8 cellular contexts compared by ENCODE assay signal in genomic region chr5:154610321-154611154, GRCh38.
DNase-seq lines count a peak whose midpoint lies in the region; ATAC-seq and TF ChIP-seq lines count a peak whose summit lies in the region.

No MANE protein-coding gene starts in this region.

- ATAC-seq in DND-41 (ENCODE audit: insufficient read depth, low read depth) (0 out of 3 replicates have a peak, but pooled peaks have one; percentile 58), GM21515 (IDR thresholded peaks at IDR 0.05; ENCODE audit: unreplicated experiment) (peak; percentile 94), Panc1 (peak; percentile 97)

- 2% methylated on average over 50 of the region's 50 CpGs for WGBS in HUES64

- no peak overlapping the region for H3K4me2 ChIP-seq in DND-41 (ENCODE audit: insufficient read depth, low read length)

- intact Hi-C loops in Panc1 (cut with micrococcal nuclease; ENCODE audit: unreplicated experiment), result loop anchor here (1.0 kb wide), 2 partner anchors 89 to 143 kb away; no protein-coding TSS in a partner anchor
- intact Hi-C loops in tibial artery (cut with DNase I; ENCODE audit: low total_unique reads), result loop anchor here (2.0 kb wide), 1 partner anchor 144 kb away; no protein-coding TSS in a partner anchor

- no peaks in the 10 kb centered on the region for H3K36me3 ChIP-seq in DND-41 (ENCODE audit: insufficient read depth, low read length)
- no peaks in the 10 kb centered on the region for H3K36me3 ChIP-seq in HUES64 (ENCODE audit: insufficient read depth, low read length)
- no peaks in the 10 kb centered on the region for H3K36me3 ChIP-seq in Panc1 (ENCODE audit: control insufficient read depth, insufficient read depth, low read length)
- H3K36me3 ChIP-seq in tibial artery, result no peaks in the 10 kb centered on the region

- CTCF ChIA-PET in Panc1 (lab: Charles Lee), result interaction anchor here (0.6 to 3.1 kb wide), 4 partner anchors 141 to 148 kb away, joined by 3 to 24 read pairs (median 5); no protein-coding TSS in a partner anchor

- no peak overlapping the region for H2AFZ ChIP-seq in DND-41 (ENCODE audit: low read depth, low read length)

- POLR2A ChIA-PET in Panc1 (lab: Charles Lee), result no interaction called here

- no peaks in the 10 kb centered on the region for H3K79me2 ChIP-seq in DND-41 (ENCODE audit: insufficient read depth, low read length)

- H4K20me1 ChIP-seq in DND-41 (ENCODE audit: insufficient read depth, low read length), result no peaks in the 10 kb centered on the region

- DNase-seq in DND-41 (peak; percentile 24), Panc1 (ENCODE audit: low read depth, low spot score) (peak; percentile 57), globus pallidus (ENCODE audit: low spot score) (peak; percentile 47), nucleus accumbens (lab: John Stamatoyannopoulos, UW) (peak in 41 of 56 donors; percentile 1 to 73 (median 26)), tibial artery (peak; percentile 60 to 69)
- DNase-seq in activated gamma-delta T cell treated with anti-CD3 and anti-CD28 coated beads, Interleukin-2, amount 50 U/mL, for 16 hours (ENCODE audit: low read depth), result peak; percentile 17

- no peak overlapping the region for H3K27ac ChIP-seq in DND-41 (ENCODE audit: low read length)
- no peak overlapping the region for H3K27ac ChIP-seq in HUES64 (ENCODE audit: low read depth, low read length)
- no peak overlapping the region for H3K27ac ChIP-seq in Panc1 (ENCODE audit: low read length)
- H3K27ac ChIP-seq in tibial artery, result no peak overlapping the region

- H3K4me3 ChIP-seq in DND-41 (ENCODE audit: low read depth in 1 of 2, low read length in 2 of 2) (no peak overlapping the region), HUES64 (ENCODE audit: low read length) (peak overlapping the region; percentile 58), Panc1 (ENCODE audit: low read depth in 2 of 2, low read length in 2 of 2) (peak overlapping the region; percentile 27 to 49), tibial artery (peak overlapping the region in 1 of 2 donors; percentile 40)

- H3K9me3 ChIP-seq in DND-41 (ENCODE audit: insufficient read depth, low read length, severe bottlenecking), result no peaks in the 10 kb centered on the region
- H3K9me3 ChIP-seq in HUES64 (ENCODE audit: insufficient read depth, low read depth, low read length), result 0 out of 2 replicates have a peak, but pooled peaks cover 5% of the 10 kb centered on the region
- no peaks in the 10 kb centered on the region for H3K9me3 ChIP-seq in Panc1 (ENCODE audit: control insufficient read depth, insufficient read depth, low read depth, low read length)
- H3K9me3 ChIP-seq in tibial artery, result no peaks in the 10 kb centered on the region

- H3K9ac ChIP-seq in DND-41 (ENCODE audit: low read depth, low read length), result no peak overlapping the region
- H3K9ac ChIP-seq in HUES64 (ENCODE audit: low read depth, low read length), result no peak overlapping the region

- H3K4me1 ChIP-seq in DND-41 (ENCODE audit: insufficient read depth, low read length) (no peaks in the 10 kb centered on the region), HUES64 (ENCODE audit: insufficient read depth, low read length) (peaks cover 22% of the 10 kb centered on the region), Panc1 (ENCODE audit: control insufficient read depth, insufficient read depth, low read length) (peaks cover 7% of the 10 kb centered on the region), tibial artery (peaks cover 4 to 18% (median 13%) of the 10 kb centered on the region in 4 donors)

- BruUV-seq in Panc1 (replicated peaks; lab: Mats Ljungman, UMichigan), result no TSS peak

- H3K27me3 ChIP-seq in DND-41 (ENCODE audit: insufficient read depth, low read length, poor library complexity) (peaks cover 12% of the 10 kb centered on the region), HUES64 (ENCODE audit: insufficient read depth, low read length) (peaks cover 61% of the 10 kb centered on the region), Panc1 (ENCODE audit: control insufficient read depth, insufficient read depth, low read length) (peaks cover 21% of the 10 kb centered on the region), tibial artery (peaks cover 0 to 60% of the 10 kb centered on the region in 2 donors)

- in situ Hi-C loops in Panc1 (cut with HindIII; ENCODE audit: low pct_unique_long_range_greater_than_20kb, low sequenced_read_pairs), result no loop called here

- TF ChIP-seq CTCF in DND-41 (IDR thresholded peaks at IDR 0.05; ENCODE audit: borderline replicate concordance, extremely low read depth, low read length, poor library complexity, severe bottlenecking) (peak; percentile 56), Panc1 (IDR thresholded peaks at IDR 0.05) (peak; percentile 98), tibial artery (IDR thresholded peaks at IDR 0.05) (peak; percentile 74 to 76)

Comparison
In these comparisons a context has a peak if more than half of its experiments do, and no peak if none do; other contexts are left out.
1. H3K4me3 ChIP-seq: peak in HUES64 (single experiment) and Panc1 (2 of 2); none in DND-41 (0 of 2).
2. Peak in every context shown above with its lines, with median percentiles within 50 percentile points of each other: ATAC-seq, DNase-seq and CTCF ChIP-seq.